23 cellular contexts compared by ENCODE assay signal in the genomic region with DNA sequence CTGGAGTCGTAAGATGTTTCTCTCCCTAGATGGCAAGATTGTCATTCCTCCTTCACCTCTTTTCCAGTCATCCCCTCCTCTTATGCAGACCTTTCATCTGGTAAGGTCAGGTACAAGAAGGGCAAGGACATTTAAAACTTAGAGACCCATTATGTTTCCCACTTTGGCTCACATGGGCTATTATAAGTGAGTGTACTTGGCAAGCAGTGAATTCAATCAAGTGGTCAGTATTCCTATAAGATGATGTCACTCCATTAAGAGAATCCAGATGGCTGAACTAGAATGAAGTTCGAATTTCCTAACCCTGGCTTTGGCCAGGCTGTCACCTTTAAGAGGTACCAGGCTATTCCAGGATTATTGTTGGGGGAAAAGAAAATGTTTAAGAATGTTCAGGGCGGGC. TPM values are rescaled to one million over a fixed set of nuclear protein-coding genes. Genes with fewer than 3 reads are reported as not detected.
A peak's percentile ranks its signal among the peaks of the same experiment; 100 is the strongest.
DNase-seq lines count a peak whose midpoint lies in the region; ATAC-seq and TF ChIP-seq lines count a peak whose summit lies in the region.
"Had no signal": no experiment of that assay in that cellular context is flagged by ENCODE, and none has a peak within 500 bp of the region (broad histone marks: within the 10 kb centered on the region; RNA-seq: fewer than 3 reads in every experiment).

No MANE protein-coding gene starts in this region.

- no peaks in the 10 kb centered on the region for H3K36me3 ChIP-seq in psoas muscle (ENCODE audit: insufficient read depth in 1 of 2, low read depth in 1 of 2)

- H3K4me3 ChIP-seq in psoas muscle = no peak overlapping the region
- H3K4me3 ChIP-seq: heart right ventricle, suprapubic skin had no signal

- no peaks in the 10 kb centered on the region for H3K9me3 ChIP-seq in psoas muscle
- H3K9me3 ChIP-seq: heart right ventricle, suprapubic skin had no signal

- intact Hi-C loops in psoas muscle (cut with DNase I) = no loop called here

- H3K27me3 ChIP-seq in psoas muscle (ENCODE audit: insufficient read depth in 3 of 3, low read length in 2 of 3) = no peaks in the 10 kb centered on the region
- H3K27me3 ChIP-seq: heart right ventricle, suprapubic skin had no signal

- DNase-seq in DMS 273 (lab: John Stamatoyannopoulos, UW; ENCODE audit: unreplicated experiment) = peak; percentile 50
- DNase-seq in DMS 273 treated with DMSO at 0.1 percent for 48 hours (lab: John Stamatoyannopoulos, UW) = no peak
- DNase-seq in M059J (ENCODE audit: low read depth) = peak; percentile 17
- DNase-seq in fibroblast of gingiva (ENCODE audit: low read depth) = peak; percentile 76
- no peak for DNase-seq in psoas muscle
- DNase-seq in effector CD8-positive, alpha-beta T cell (lab: John Stamatoyannopoulos, UW) = no peak
- DNase-seq in NCI-H1417 treated with DMSO at 0.1 percent for 48 hours (lab: John Stamatoyannopoulos, UW) = no peak
- DNase-seq in OCI-M2 (lab: John Stamatoyannopoulos, UW; ENCODE audit: unreplicated experiment) = no peak
- DNase-seq: activated CD4-positive, alpha-beta T cell treated with anti-CD3 and anti-CD28 coated beads, Interleukin-2, amount 50 U/mL, for 48 hours; activated naive CD4-positive, alpha-beta T cell treated with anti-CD3 and anti-CD28 coated beads, Interleukin-2, amount 50 U/mL, for 16 hours; activated T-cell treated with anti-CD3 and anti-CD28 coated beads, Interleukin-2, amount 50 U/mL, for 1 hour; CD4-positive, alpha-beta memory T cell; cortex of kidney; DMS79 treated with DMSO at 0.1 percent for 48 hours; GOT3; heart right ventricle; islet precursor cell; MM.1S; NCI-H1694 treated with DMSO at 0.1 percent for 48 hours had no signal

- ATAC-seq in psoas muscle = peak in 3 of 4 donors; percentile 21 to 31 (median 28)

- WGBS in psoas muscle, 3 donors = 73 to 79% (median 75%) methylated on average over 3 of the region's 3 CpGs

- H3K4me1 ChIP-seq in psoas muscle = peaks cover 17% of the 10 kb centered on the region
- H3K4me1 ChIP-seq: suprapubic skin had no signal

- TF ChIP-seq CTCF in psoas muscle (IDR thresholded peaks at IDR 0.05) = no peak

- no peak overlapping the region for H3K27ac ChIP-seq in psoas muscle
- H3K27ac ChIP-seq: 22Rv1, heart right ventricle, suprapubic skin, VCaP had no signal

RNA-seq across cellular contexts. Expression of a gene that starts 32.2 kb away (rescaled TPM):
- 31.5 and 38.5 TPM in 2 replicates for total RNA-seq in M059J (2014; rRNA removed; shearing (Covaris generic))
- 10 to 100 TPM; 16.7 to 23.7 (median 18.7) TPM for total RNA-seq in psoas muscle
- polyA plus RNA-seq in psoas muscle = 10 to 100 TPM; 14.9 to 21.1 (median 15.2) TPM

RNA-seq across cellular contexts. Expression of a gene that starts 39.1 kb away (rescaled TPM):
- total RNA-seq in M059J (2014; rRNA removed; shearing (Covaris generic)) = 0.07 and 1.1 TPM in 2 replicates
- total RNA-seq in psoas muscle = under 1 TPM in 3 of 4 donors, not detected in 1; 0.19 to 0.25 (median 0.24) TPM
- under 1 TPM; 0.10 to 0.20 (median 0.18) TPM for polyA plus RNA-seq in psoas muscle
- polyA plus RNA-seq: IgD-negative memory B cell had no signal

Comparison
In these comparisons a context has a peak if more than half of its experiments do, and no peak if none do; other contexts are left out.
1. DNase-seq: peak in DMS 273 (single experiment), M059J (single experiment) and fibroblast of gingiva (single experiment); none in DMS 273 treated with DMSO at 0.1 percent for 48 hours (single experiment), psoas muscle (0 of 2), effector CD8-positive, alpha-beta T cell (single experiment), NCI-H1417 treated with DMSO at 0.1 percent for 48 hours (single experiment) and OCI-M2 (single experiment).